24 cellular contexts compared by ENCODE assay signal in the genomic region with DNA sequence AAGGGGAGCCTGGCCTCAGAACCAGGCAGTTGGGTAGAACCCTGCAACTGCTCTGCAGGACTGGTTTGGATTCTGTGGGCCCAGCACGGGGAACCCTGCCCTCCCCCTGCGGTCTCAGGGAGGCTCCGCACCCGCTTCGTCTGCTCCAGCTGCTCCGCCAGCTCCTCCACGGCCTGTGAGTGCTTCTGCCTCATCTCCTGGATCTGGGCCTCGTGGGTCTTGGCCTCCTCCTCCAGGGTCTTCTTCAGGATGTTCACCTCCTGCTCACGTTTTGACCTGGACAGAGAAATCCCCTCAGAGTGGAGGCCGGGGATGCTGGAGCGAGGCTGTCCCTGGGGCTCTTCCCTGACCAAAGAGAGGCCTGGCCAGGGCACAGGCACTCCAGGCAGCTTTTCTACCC. TPM values are rescaled to one million over a fixed set of nuclear protein-coding genes. Genes with fewer than 3 reads are reported as not detected.
DNase-seq lines count a peak whose midpoint lies in the region; ATAC-seq and TF ChIP-seq lines count a peak whose summit lies in the region.
"Had no signal": no experiment of that assay in that cellular context is flagged by ENCODE, and none has a peak within 500 bp of the region (broad histone marks: within the 10 kb centered on the region; RNA-seq: fewer than 3 reads in every experiment).

No MANE protein-coding gene starts in this region.

- H3F3A ChIP-seq in neural progenitor cell (ENCODE audit: low read depth): no peaks in the 10 kb centered on the region

- H3K27ac ChIP-seq in AG04450 (ENCODE audit: low read depth, low read length): peak overlapping the region; percentile 11
- H3K27ac ChIP-seq in neutrophil: peak overlapping the region; percentile 8
- H3K27ac ChIP-seq in neural progenitor cell: no peak overlapping the region
- H3K27ac ChIP-seq in Karpas-422 (ENCODE audit: low read length): no peak overlapping the region
- H3K27ac ChIP-seq: 22Rv1, Peyer's patch, psoas muscle, upper lobe of left lung had no signal

- POLR2A ChIA-PET in activated CD4-positive, alpha-beta T cell treated with anti-CD3 and anti-CD28 coated beads, Interleukin-2, amount 10 ng/mL, durations not matched to agents 7 days and 5 days (lab: Charles Lee): no interaction called here
- POLR2A ChIA-PET in AG04450 (lab: Yijun Ruan, JAX): interaction anchor here (0.9 kb wide), 1 partner anchor 61 kb away, joined by 3 read pairs; no protein-coding TSS in a partner anchor

- peaks cover 80% of the 10 kb centered on the region for H3K36me3 Mint-ChIP-seq in activated CD4-positive, alpha-beta T cell treated with anti-CD3 and anti-CD28 coated beads, Interleukin-2, amount 10 ng/mL, durations not matched to agents 7 days and 5 days (ENCODE audit: low read depth)
- peaks cover 90% of the 10 kb centered on the region for H3K36me3 Mint-ChIP-seq in central memory CD8-positive, alpha-beta T cell (ENCODE audit: insufficient read depth)
- H3K36me3 Mint-ChIP-seq in neural progenitor cell: peaks cover 39% of the 10 kb centered on the region

- no peak overlapping the region for H3K4me3 ChIP-seq in AG04450 (ENCODE audit: low read depth, low read length)
- no peak overlapping the region for H3K4me3 ChIP-seq in neutrophil (ENCODE audit: low read depth in 1 of 2, low read length in 1 of 2)
- no peak overlapping the region for H3K4me3 ChIP-seq in neural progenitor cell
- no peak overlapping the region for H3K4me3 ChIP-seq in Karpas-422 (ENCODE audit: low read length)
- H3K4me3 ChIP-seq: Peyer's patch, psoas muscle, upper lobe of left lung had no signal

- H3K27ac Mint-ChIP-seq in activated CD4-positive, alpha-beta T cell treated with anti-CD3 and anti-CD28 coated beads, Interleukin-2, amount 10 ng/mL, durations not matched to agents 7 days and 5 days: peak overlapping the region; percentile 36
- H3K27ac Mint-ChIP-seq in central memory CD8-positive, alpha-beta T cell (ENCODE audit: low read depth): peak overlapping the region; percentile 88
- H3K27ac Mint-ChIP-seq in neural progenitor cell: no peak overlapping the region
- H3K27ac Mint-ChIP-seq: brain had no signal

- no peak for TF ChIP-seq CTCF in AG04450 (IDR thresholded peaks at IDR 0.05; ENCODE audit: low read depth, low read length)
- no peak for TF ChIP-seq CTCF in neutrophil (IDR thresholded peaks at IDR 0.05)
- TF ChIP-seq CTCF in neural progenitor cell (IDR thresholded peaks at IDR 0.05): no peak

- H3K36me3 ChIP-seq in neutrophil: peaks cover 99% of the 10 kb centered on the region
- no peaks in the 10 kb centered on the region for H3K36me3 ChIP-seq in neural progenitor cell
- peaks cover 34% of the 10 kb centered on the region for H3K36me3 ChIP-seq in Karpas-422 (ENCODE audit: insufficient read depth, low read length)

- no peaks in the 10 kb centered on the region for H3K9me2 ChIP-seq in Karpas-422 (replicated peaks; ENCODE audit: insufficient read depth, low read length)

- DNase-seq in activated CD4-positive, alpha-beta T cell treated with anti-CD3 and anti-CD28 coated beads, Interleukin-2, amount 10 ng/mL, durations not matched to agents 7 days and 5 days: no peak
- DNase-seq in activated CD4-positive, alpha-beta T cell treated with anti-CD3 and anti-CD28 coated beads, Interleukin-2, amount 50 U/mL, for 1 hour: no peak
- no peak for DNase-seq in AG04450 (ENCODE audit: low read depth, low spot score)
- DNase-seq in central memory CD8-positive, alpha-beta T cell (ENCODE audit: low spot score in 2 of 2): no peak
- DNase-seq in NCI-H510A treated with DMSO at 0.1 percent for 48 hours (lab: John Stamatoyannopoulos, UW): no peak
- DNase-seq in neural progenitor cell (ENCODE audit: low spot score): no peak
- DNase-seq in Karpas-422: no peak
- DNase-seq: activated CD4-positive, alpha-beta T cell treated with anti-CD3 and anti-CD28 coated beads for 1 hour; activated effector memory CD4-positive, alpha-beta T cell treated with anti-CD3 and anti-CD28 coated beads, Interleukin-2, amount 50 U/mL, for 16 hours; HCEC 1CT; immature natural killer cell; mesendoderm; NCI-H1417; NCI-H2081; NCI-H2227 treated with DMSO at 0.1 percent for 48 hours; NCI-H526 treated with DMSO at 0.1 percent for 48 hours; stimulated activated CD4-positive, alpha-beta T cell treated with anti-CD3 and anti-CD28 coated beads, Interleukin-4, amount 100 ng/mL, for 24 hours; substantia nigra; upper lobe of left lung had no signal

- H3K9ac ChIP-seq in neural progenitor cell: no peak overlapping the region
- no peak overlapping the region for H3K9ac ChIP-seq in Karpas-422 (ENCODE audit: low read length)

- H3K9me3 Mint-ChIP-seq in activated CD4-positive, alpha-beta T cell treated with anti-CD3 and anti-CD28 coated beads, Interleukin-2, amount 10 ng/mL, durations not matched to agents 7 days and 5 days: no peaks in the 10 kb centered on the region
- H3K9me3 Mint-ChIP-seq in central memory CD8-positive, alpha-beta T cell: no peaks in the 10 kb centered on the region
- H3K9me3 Mint-ChIP-seq in neural progenitor cell: peaks cover 4% of the 10 kb centered on the region
- H3K9me3 Mint-ChIP-seq: immature natural killer cell had no signal

- H3K27me3 ChIP-seq in AG04450 (ENCODE audit: control insufficient read depth, insufficient read depth, low read length): no peaks in the 10 kb centered on the region
- no peaks in the 10 kb centered on the region for H3K27me3 ChIP-seq in neutrophil
- no peaks in the 10 kb centered on the region for H3K27me3 ChIP-seq in neural progenitor cell
- H3K27me3 ChIP-seq in Karpas-422 (ENCODE audit: low read length): no peaks in the 10 kb centered on the region
- H3K27me3 ChIP-seq: Peyer's patch, upper lobe of left lung had no signal

- H3K4me2 ChIP-seq in neural progenitor cell (no peak overlapping the region), Karpas-422 (ENCODE audit: low read depth, low read length, poor library complexity, severe bottlenecking) (no peak overlapping the region)

- H3K4me1 ChIP-seq in neutrophil (ENCODE audit: control insufficient read depth in 1 of 2, insufficient read depth in 1 of 2, low read depth in 1 of 2, low read length in 1 of 2) (no peaks in the 10 kb centered on the region), neural progenitor cell (no peaks in the 10 kb centered on the region), Karpas-422 (ENCODE audit: low read length) (no peaks in the 10 kb centered on the region)
- H3K4me1 ChIP-seq: Peyer's patch, psoas muscle had no signal

- peaks cover 42% of the 10 kb centered on the region for H3K4me1 Mint-ChIP-seq in activated CD4-positive, alpha-beta T cell treated with anti-CD3 and anti-CD28 coated beads, Interleukin-2, amount 10 ng/mL, durations not matched to agents 7 days and 5 days
- peaks cover 34% of the 10 kb centered on the region for H3K4me1 Mint-ChIP-seq in central memory CD8-positive, alpha-beta T cell
- no peaks in the 10 kb centered on the region for H3K4me1 Mint-ChIP-seq in neural progenitor cell
- H3K4me1 Mint-ChIP-seq: brain had no signal

- H2AFZ ChIP-seq in neural progenitor cell (replicated peaks): no peak overlapping the region
- no peak overlapping the region for H2AFZ ChIP-seq in Karpas-422 (ENCODE audit: low read length)

- H4K20me1 ChIP-seq in neural progenitor cell (ENCODE audit: low read depth): no peaks in the 10 kb centered on the region
- H4K20me1 ChIP-seq in Karpas-422 (ENCODE audit: insufficient read depth, low read depth, low read length): no peaks in the 10 kb centered on the region

- CTCF ChIA-PET in activated CD4-positive, alpha-beta T cell treated with anti-CD3 and anti-CD28 coated beads, Interleukin-2, amount 10 ng/mL, durations not matched to agents 7 days and 5 days (lab: Charles Lee): interaction anchor here (1.0 to 3.0 kb wide), 2 partner anchors 8 to 176 kb away, joined by 3 to 13 read pairs; no protein-coding TSS in a partner anchor
- CTCF ChIA-PET in AG04450 (lab: Charles Lee): interaction anchor here (1.8 kb wide), 1 partner anchor 9 kb away, joined by 5 read pairs; no protein-coding TSS in a partner anchor

- no peaks in the 10 kb centered on the region; the same call in 1 of the 2 replicates for H3K9me3 ChIP-seq in AG04450 (ENCODE audit: control insufficient read depth, insufficient read depth, low read length)
- H3K9me3 ChIP-seq in neutrophil: peaks cover 8% of the 10 kb centered on the region
- H3K9me3 ChIP-seq in neural progenitor cell (ENCODE audit: low read depth): no peaks in the 10 kb centered on the region
- H3K9me3 ChIP-seq in Karpas-422 (ENCODE audit: low read length): no peaks in the 10 kb centered on the region
- H3K9me3 ChIP-seq: Peyer's patch, psoas muscle, upper lobe of left lung had no signal

- no peak for ATAC-seq in central memory CD8-positive, alpha-beta T cell (replicated peaks; ENCODE audit: extremely low read depth, poor library complexity, severe bottlenecking)
- ATAC-seq: psoas muscle had no signal

- H3K79me2 ChIP-seq in neural progenitor cell (ENCODE audit: low read depth) (no peaks in the 10 kb centered on the region), Karpas-422 (ENCODE audit: low read length) (no peaks in the 10 kb centered on the region)

- no peak overlapping the region for H3K4me3 Mint-ChIP-seq in activated CD4-positive, alpha-beta T cell treated with anti-CD3 and anti-CD28 coated beads, Interleukin-2, amount 10 ng/mL, durations not matched to agents 7 days and 5 days
- H3K4me3 Mint-ChIP-seq in central memory CD8-positive, alpha-beta T cell: no peak overlapping the region
- no peak overlapping the region for H3K4me3 Mint-ChIP-seq in neural progenitor cell
- H3K4me3 Mint-ChIP-seq: brain, immature natural killer cell had no signal

- no peaks in the 10 kb centered on the region for H3K27me3 Mint-ChIP-seq in activated CD4-positive, alpha-beta T cell treated with anti-CD3 and anti-CD28 coated beads, Interleukin-2, amount 10 ng/mL, durations not matched to agents 7 days and 5 days
- no peaks in the 10 kb centered on the region for H3K27me3 Mint-ChIP-seq in central memory CD8-positive, alpha-beta T cell
- peaks cover 5% of the 10 kb centered on the region for H3K27me3 Mint-ChIP-seq in neural progenitor cell (ENCODE audit: insufficient read depth, low read depth)
- H3K27me3 Mint-ChIP-seq: brain had no signal

RNA-seq across cellular contexts. Expression of a gene that starts 41.9 kb away (rescaled TPM):
- 10 to 100 TPM; 50.9 to 60.0 TPM for total RNA-seq in activated CD4-positive, alpha-beta T cell treated with anti-CD3 and anti-CD28 coated beads, Interleukin-2, amount 10 ng/mL, durations not matched to agents 7 days and 5 days
- 3.8 and 4.8 TPM in 2 replicates for polyA plus RNA-seq in AG04450 (2011; rRNA removed)
- polyA minus RNA-seq in AG04450 (2011; rRNA and poly(A)+ RNA removed): 2.8 and 3.4 TPM in 2 replicates
- total RNA-seq in neural progenitor cell (ENCODE audit: low replicate concordance): not detected in 2 replicates
- 0.14 TPM in 1 of 2 replicates, not detected in the other for total RNA-seq in Karpas-422 (2014; rRNA removed; shearing (Covaris generic); ENCODE audit: low replicate concordance)

RNA-seq across cellular contexts. Expression of a gene that starts 55.5 kb away (rescaled TPM):
- 10 to 100 TPM; 77.0 to 85.4 TPM for total RNA-seq in activated CD4-positive, alpha-beta T cell treated with anti-CD3 and anti-CD28 coated beads, Interleukin-2, amount 10 ng/mL, durations not matched to agents 7 days and 5 days
- polyA plus RNA-seq in AG04450 (2011; rRNA removed): 18.8 and 19.7 TPM in 2 replicates
- 44.0 and 53.1 TPM in 2 replicates for polyA minus RNA-seq in AG04450 (2011; rRNA and poly(A)+ RNA removed)
- 10.9 and 12.8 TPM in 2 replicates for total RNA-seq in neural progenitor cell (ENCODE audit: low replicate concordance)
- 11.3 and 15.9 TPM in 2 replicates for total RNA-seq in Karpas-422 (2014; rRNA removed; shearing (Covaris generic); ENCODE audit: low replicate concordance)

Comparison
In these comparisons a context has a peak if more than half of its experiments do, and no peak if none do; other contexts are left out.
1. H3K27ac ChIP-seq: peak in AG04450 (single experiment) and neutrophil (single experiment); none in neural progenitor cell (single experiment) and Karpas-422 (single experiment).
2. RNA of a gene that starts 41.9 kb away (total RNA-seq): 50.9 to 60.0 TPM in activated CD4-positive, alpha-beta T cell treated with anti-CD3 and anti-CD28 coated beads, Interleukin-2, amount 10 ng/mL, durations not matched to agents 7 days and 5 days; 0.14 TPM in Karpas-422 and not detected in neural progenitor cell; every median in the first group is over 10 times any median in the second.